8 cellular contexts compared by ENCODE assay signal in genomic region chr7:140924821-140925421, GRCh38. TPM values are rescaled to one million over a fixed set of nuclear protein-coding genes. Genes with fewer than 3 reads are reported as not detected.
DNase-seq lines count a peak whose midpoint lies in the region; ATAC-seq and TF ChIP-seq lines count a peak whose summit lies in the region.

Gene BRAF (minus strand): TSS chr7:140924929. CDS start chr7:140924703, 226 bp downstream.

- TF ChIP-seq CTCF in BE2C (IDR thresholded peaks at IDR 0.05; ENCODE audit: low read depth, low read length) (no peak), coronary artery (IDR thresholded peaks at IDR 0.05) (no peak)

- H3K4me3 Mint-ChIP-seq in activated CD4-positive, alpha-beta T cell treated with anti-CD3 and anti-CD28 coated beads, Interleukin-2, amount 10 ng/mL, durations not matched to agents 7 days and 5 days, result peak within 1 kb of the TSS; percentile 94

- peak within 1 kb of the TSS; percentile 98 for H3K27ac Mint-ChIP-seq in activated CD4-positive, alpha-beta T cell treated with anti-CD3 and anti-CD28 coated beads, Interleukin-2, amount 10 ng/mL, durations not matched to agents 7 days and 5 days

- H3K4me1 Mint-ChIP-seq in activated CD4-positive, alpha-beta T cell treated with anti-CD3 and anti-CD28 coated beads, Interleukin-2, amount 10 ng/mL, durations not matched to agents 7 days and 5 days, result peaks cover 13% of the 10 kb centered on the region

- DNase-seq in BE2C (peak; percentile 87), NCI-H526 (lab: John Stamatoyannopoulos, UW) (peak; percentile 78 to 93), coronary artery (ENCODE audit: low spot score) (peak; percentile 94), left colon (peak; percentile 87 to 95)
- peak; percentile 91 for DNase-seq in activated CD4-positive, alpha-beta T cell treated with anti-CD3 and anti-CD28 coated beads, Interleukin-2, amount 10 ng/mL, durations not matched to agents 7 days and 5 days
- peak; percentile 94 for DNase-seq in stimulated activated CD4-positive, alpha-beta T cell treated with anti-CD3 and anti-CD28 coated beads, Interleukin-1b, Interleukin-23, amount 100 ng/mL, for 4 hours (ENCODE audit: low read depth in 2 of 2)

- CTCF ChIA-PET in activated CD4-positive, alpha-beta T cell treated with anti-CD3 and anti-CD28 coated beads, Interleukin-2, amount 10 ng/mL, durations not matched to agents 7 days and 5 days (lab: Charles Lee), result interaction anchor here (0.6 to 0.7 kb wide), 3 partner anchors 79 to 362 kb away, joined by 3 read pairs; no protein-coding TSS in a partner anchor

- intact Hi-C loops in left colon (cut with DNase I, micrococcal nuclease), result no loop called here

- H3K36me3 Mint-ChIP-seq in activated CD4-positive, alpha-beta T cell treated with anti-CD3 and anti-CD28 coated beads, Interleukin-2, amount 10 ng/mL, durations not matched to agents 7 days and 5 days (ENCODE audit: low read depth), result no peaks in the 10 kb centered on the region

- no peaks in the 10 kb centered on the region for H3K36me3 ChIP-seq in BE2C

- H3K9me3 Mint-ChIP-seq in activated CD4-positive, alpha-beta T cell treated with anti-CD3 and anti-CD28 coated beads, Interleukin-2, amount 10 ng/mL, durations not matched to agents 7 days and 5 days, result no peaks in the 10 kb centered on the region

- no peaks in the 10 kb centered on the region for H3K27me3 ChIP-seq in BE2C

- H3K9me3 ChIP-seq in BE2C, result no peaks in the 10 kb centered on the region

- peak; percentile 52 for ATAC-seq in GM19324 (IDR thresholded peaks at IDR 0.05; ENCODE audit: low FRiP score, unreplicated experiment)
- peak; percentile 39 for ATAC-seq in HG03460 (IDR thresholded peaks at IDR 0.05; ENCODE audit: unreplicated experiment)
- ATAC-seq in left colon, result peak; percentile 90

- peaks cover 16% of the 10 kb centered on the region for H3K4me1 ChIP-seq in BE2C

- H3K4me3 ChIP-seq in BE2C (ENCODE audit: low read depth, low read length), result peak within 1 kb of the TSS; percentile 94
- peak within 1 kb of the TSS; percentile 84 for H3K4me3 ChIP-seq in coronary artery

- POLR2A ChIA-PET in activated CD4-positive, alpha-beta T cell treated with anti-CD3 and anti-CD28 coated beads, Interleukin-2, amount 10 ng/mL, durations not matched to agents 7 days and 5 days (lab: Charles Lee), result no interaction called here

- peaks cover 3% of the 10 kb centered on the region for H3K27me3 Mint-ChIP-seq in activated CD4-positive, alpha-beta T cell treated with anti-CD3 and anti-CD28 coated beads, Interleukin-2, amount 10 ng/mL, durations not matched to agents 7 days and 5 days

- H3K27ac ChIP-seq in coronary artery, result peak within 1 kb of the TSS; percentile 95 to 98

RNA-seq across cellular contexts. Expression of gene BRAF, which starts in this region (rescaled TPM):
- polyA plus RNA-seq in BE2C (2012; ENCODE audit: insufficient read depth, insufficient read length, low read depth), result 11.7 TPM
- total RNA-seq in activated CD4-positive, alpha-beta T cell treated with anti-CD3 and anti-CD28 coated beads, Interleukin-2, amount 10 ng/mL, durations not matched to agents 7 days and 5 days, result 10 to 100 TPM; 25.6 to 34.1 TPM
- total RNA-seq in left colon, result 10 to 100 TPM; 26.5 to 26.7 TPM

Comparison
In these comparisons a context has a peak if more than half of its experiments do, and no peak if none do; other contexts are left out.
1. Peak in every context shown above with its lines: DNase-seq, ATAC-seq, H3K4me3 ChIP-seq and H3K27ac ChIP-seq.
2. ATAC-seq: peak in every context shown above with its lines; median percentile 90 in left colon; 52 in GM19324; 39 in HG03460.